Comparison of ENCODE assay signal across 17 cellular contexts in the genomic region with DNA sequence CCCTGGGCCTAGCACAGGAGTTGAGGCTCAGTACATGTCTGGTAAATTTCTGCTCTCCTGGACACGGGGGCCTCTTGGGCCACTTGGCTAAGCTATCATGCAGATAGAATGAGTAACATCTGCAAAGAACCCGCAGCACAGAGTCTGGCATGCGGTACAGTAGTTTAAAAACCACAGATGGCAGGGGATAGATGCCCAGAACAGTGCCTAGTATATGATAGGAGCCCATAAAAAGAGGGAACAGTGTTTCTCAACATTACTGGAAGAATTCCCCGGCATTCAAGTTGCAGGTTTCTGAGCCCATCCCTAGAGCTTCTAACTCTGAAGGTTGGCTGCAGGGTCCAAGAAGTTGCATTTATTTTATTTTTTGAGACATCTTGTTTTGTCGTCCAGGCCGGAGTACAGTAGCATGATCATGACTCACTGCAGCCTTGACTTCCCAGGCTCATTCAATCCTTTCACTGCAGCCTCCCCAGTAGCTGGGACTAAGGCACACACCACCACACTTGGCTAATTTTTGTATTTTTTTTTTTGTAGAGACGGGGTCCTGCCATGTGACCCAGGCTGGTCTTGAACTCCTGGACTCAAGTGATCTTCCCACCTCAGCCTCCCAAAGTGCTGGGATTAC. TPM values are rescaled to one million over a fixed set of nuclear protein-coding genes. Genes with fewer than 3 reads are reported as not detected.
DNase-seq lines count a peak whose midpoint lies in the region; ATAC-seq, FAIRE-seq and TF ChIP-seq lines count a peak whose summit lies in the region.
"Had no signal": no experiment of that assay in that cellular context is flagged by ENCODE, and none has a peak within 500 bp of the region (broad histone marks: within the 10 kb centered on the region; RNA-seq: fewer than 3 reads in every experiment).

No MANE protein-coding gene starts in this region.

- H3K4me3 ChIP-seq in MG63 (no peak overlapping the region), endothelial cell of umbilical vein (replicated peaks in 1 of 3; ENCODE audit: insufficient read depth in 1 of 3, low read depth in 1 of 3, low read length in 3 of 3) (no peak overlapping the region)
- H3K4me3 ChIP-seq: esophagus muscularis mucosa, mucosa of descending colon had no signal

- no peak for ATAC-seq in GM18517 (IDR thresholded peaks at IDR 0.05; ENCODE audit: unreplicated experiment)
- ATAC-seq: mucosa of descending colon; stimulated activated naive B cell treated with anti-CD40 and anti-IgM and Interleukin-4, amounts not matched to agents 10 μg/mL and 1 μg/mL and 100 μg/mL, for 72 hours had no signal

- BruUV-seq in endothelial cell of umbilical vein (replicated peaks; lab: Mats Ljungman, UMichigan): no TSS peak

- dilution Hi-C loops in endothelial cell of umbilical vein (cut with MboI; ENCODE audit: extremely low pct_ligation_motif_present, low sequenced_read_pairs): no loop called here

- no peak overlapping the region for H2AFZ ChIP-seq in endothelial cell of umbilical vein (ENCODE audit: low read depth, low read length)

- DNase-seq in DMS 273 (lab: John Stamatoyannopoulos, UW; ENCODE audit: unreplicated experiment): peak; percentile 65
- DNase-seq in MG63: peak; percentile 67
- DNase-seq in endothelial cell of umbilical vein (ENCODE audit: low read depth, low spot score): no peak
- DNase-seq in renal cortical epithelial cell (ENCODE audit: low read depth): peak; percentile 17
- DNase-seq in NCI-H2029 (lab: John Stamatoyannopoulos, UW): no peak
- no peak for DNase-seq in stimulated activated naive CD4-positive, alpha-beta T cell (lab: John Stamatoyannopoulos, UW)
- no peak for DNase-seq in GF-D8 (lab: John Stamatoyannopoulos, UW)
- DNase-seq: activated naive CD4-positive, alpha-beta T cell treated with anti-CD3 and anti-CD28 coated beads for 36 hours; mucosa of descending colon; NCI-H146; NCI-H69; stimulated activated CD4-positive, alpha-beta T cell treated with anti-CD3 and anti-CD28 coated beads, Interleukin-4, amount 100 ng/mL, for 24 hours; stimulated activated naive B cell treated with anti-CD40 and anti-IgM and Interleukin-4, amounts not matched to agents 10 μg/mL and 1 μg/mL and 100 μg/mL, for 72 hours had no signal

- no peak for TF ChIP-seq POLR2A in endothelial cell of umbilical vein (IDR thresholded peaks at IDR 0.05; ENCODE audit: low read depth, low read length)

- no peak for FAIRE-seq in endothelial cell of umbilical vein (lab: Jason Lieb, UNC)
- FAIRE-seq: islet of Langerhans had no signal

- H3K4me2 ChIP-seq in endothelial cell of umbilical vein (ENCODE audit: insufficient read depth, low read length): no peak overlapping the region

- H3K36me3 ChIP-seq in MG63: peaks cover 34% of the 10 kb centered on the region
- H3K36me3 ChIP-seq in endothelial cell of umbilical vein (ENCODE audit: control insufficient read depth in 2 of 2, extremely low read depth in 1 of 2, insufficient read depth in 2 of 2, low read length in 2 of 2): peaks cover 0 to 19% of the 10 kb centered on the region in 2 experiments

- intact Hi-C loops in endothelial cell of umbilical vein (cut with micrococcal nuclease): no loop called here

- peaks cover 10% of the 10 kb centered on the region for H3K4me1 ChIP-seq in endothelial cell of umbilical vein (ENCODE audit: control insufficient read depth, extremely low read depth, insufficient read depth, low read length)

- POLR2A ChIA-PET in endothelial cell of umbilical vein (lab: Charles Lee): no interaction called here

- no peaks in the 10 kb centered on the region for H4K20me1 ChIP-seq in endothelial cell of umbilical vein (replicated peaks; ENCODE audit: control insufficient read depth, extremely low read depth, insufficient read depth, low read length)

- no peaks in the 10 kb centered on the region for H3K9me3 ChIP-seq in MG63
- H3K9me3 ChIP-seq in endothelial cell of umbilical vein (replicated peaks; ENCODE audit: control insufficient read depth, insufficient read depth, low read length): no peaks in the 10 kb centered on the region
- H3K9me3 ChIP-seq: esophagus muscularis mucosa, mucosa of descending colon had no signal

- H3K79me2 ChIP-seq in endothelial cell of umbilical vein (ENCODE audit: control insufficient read depth, insufficient read depth, low read length): peaks cover 10% of the 10 kb centered on the region

- H3K27ac ChIP-seq in endothelial cell of umbilical vein (ENCODE audit: insufficient read depth, low read depth, low read length): no peak overlapping the region
- H3K27ac ChIP-seq: esophagus muscularis mucosa had no signal

- no peak overlapping the region for H3K9ac ChIP-seq in endothelial cell of umbilical vein (replicated peaks; ENCODE audit: extremely low read depth, insufficient read depth, low read length)

- H3K27me3 ChIP-seq in MG63: no peaks in the 10 kb centered on the region
- no peaks in the 10 kb centered on the region for H3K27me3 ChIP-seq in endothelial cell of umbilical vein (ENCODE audit: control insufficient read depth in 2 of 2, insufficient read depth in 2 of 2, low read length in 2 of 2)
- H3K27me3 ChIP-seq: esophagus muscularis mucosa had no signal

- H3K9me1 ChIP-seq in endothelial cell of umbilical vein (replicated peaks; ENCODE audit: control insufficient read depth, extremely low read depth, insufficient read depth, low read length): no peaks in the 10 kb centered on the region

- TF ChIP-seq CTCF in endothelial cell of umbilical vein (IDR thresholded peaks at IDR 0.05; ENCODE audit: extremely low read depth in 1 of 2, insufficient read depth in 1 of 2, low read depth in 1 of 2, low read length in 2 of 2): no peak

- CTCF ChIA-PET in endothelial cell of umbilical vein (lab: Charles Lee): interaction anchor here (2.5 kb wide), 1 partner anchor 9 kb away, joined by 24 read pairs; no protein-coding TSS in a partner anchor

RNA-seq across cellular contexts. Expression of a gene that starts 5.8 kb away (rescaled TPM):
- 64.9 and 78.6 TPM in 2 replicates for total RNA-seq in MG63 (2014; rRNA removed; shearing (Covaris generic); ENCODE audit: low replicate concordance)
- total RNA-seq in endothelial cell of umbilical vein (67.3 and 68.7 TPM in 2 replicates), renal cortical epithelial cell (69.1 and 114 TPM in 2 replicates)
- 161 and 179 TPM in 2 replicates for polyA plus RNA-seq in endothelial cell of umbilical vein
- polyA plus RNA-seq in endothelial cell of umbilical vein (2011; cell fraction: cytosol; rRNA removed): 106 and 114 TPM in 2 replicates
- 48.3 and 54.8 TPM in 2 replicates for polyA plus RNA-seq in endothelial cell of umbilical vein (2011; cell fraction: nucleus; rRNA removed)
- 89.7 and 115 TPM in 2 replicates for polyA plus RNA-seq in endothelial cell of umbilical vein (2012)
- 84.3 and 85.3 TPM in 2 replicates for polyA minus RNA-seq in endothelial cell of umbilical vein
- polyA minus RNA-seq in endothelial cell of umbilical vein (2011; cell fraction: cytosol; rRNA and poly(A)+ RNA removed): 61.1 TPM
- polyA minus RNA-seq in endothelial cell of umbilical vein (2011; cell fraction: nucleus; rRNA and poly(A)+ RNA removed): 14.1 and 17.2 TPM in 2 replicates

RNA-seq across cellular contexts. Expression of a gene that starts 37.0 kb away (rescaled TPM):
- 77.1 and 147 TPM in 2 replicates for total RNA-seq in MG63 (2014; rRNA removed; shearing (Covaris generic); ENCODE audit: low replicate concordance)
- total RNA-seq in endothelial cell of umbilical vein (116 and 118 TPM in 2 replicates), renal cortical epithelial cell (431 and 491 TPM in 2 replicates)
- polyA plus RNA-seq in endothelial cell of umbilical vein: 47.0 and 49.8 TPM in 2 replicates
- polyA plus RNA-seq in endothelial cell of umbilical vein (2011; cell fraction: cytosol; rRNA removed): 45.7 and 48.2 TPM in 2 replicates
- polyA plus RNA-seq in endothelial cell of umbilical vein (2011; cell fraction: nucleus; rRNA removed): 118 and 126 TPM in 2 replicates
- polyA plus RNA-seq in endothelial cell of umbilical vein (2012): 154 and 197 TPM in 2 replicates
- polyA minus RNA-seq in endothelial cell of umbilical vein: 123 and 214 TPM in 2 replicates
- 47.5 TPM for polyA minus RNA-seq in endothelial cell of umbilical vein (2011; cell fraction: cytosol; rRNA and poly(A)+ RNA removed)
- polyA minus RNA-seq in endothelial cell of umbilical vein (2011; cell fraction: nucleus; rRNA and poly(A)+ RNA removed): 42.1 and 68.7 TPM in 2 replicates

RNA-seq across cellular contexts. Expression of a gene that starts 41.3 kb away (rescaled TPM):
- total RNA-seq in MG63 (2014; rRNA removed; shearing (Covaris generic); ENCODE audit: low replicate concordance): 90.0 and 113 TPM in 2 replicates
- total RNA-seq in endothelial cell of umbilical vein (24.2 and 26.3 TPM in 2 replicates), renal cortical epithelial cell (17.7 and 19.6 TPM in 2 replicates)
- 13.0 and 15.9 TPM in 2 replicates for polyA plus RNA-seq in endothelial cell of umbilical vein
- polyA plus RNA-seq in endothelial cell of umbilical vein (2011; cell fraction: cytosol; rRNA removed): 16.6 and 17.6 TPM in 2 replicates
- polyA plus RNA-seq in endothelial cell of umbilical vein (2011; cell fraction: nucleus; rRNA removed): 18.8 and 20.0 TPM in 2 replicates
- polyA plus RNA-seq in endothelial cell of umbilical vein (2012): 18.5 and 20.4 TPM in 2 replicates
- 3.8 and 4.2 TPM in 2 replicates for polyA minus RNA-seq in endothelial cell of umbilical vein
- 16.0 TPM for polyA minus RNA-seq in endothelial cell of umbilical vein (2011; cell fraction: cytosol; rRNA and poly(A)+ RNA removed)
- polyA minus RNA-seq in endothelial cell of umbilical vein (2011; cell fraction: nucleus; rRNA and poly(A)+ RNA removed): 4.1 and 5.2 TPM in 2 replicates

RNA-seq across cellular contexts. Expression of a gene that starts 42.1 kb away (rescaled TPM):
- 18.0 and 28.5 TPM in 2 replicates for total RNA-seq in MG63 (2014; rRNA removed; shearing (Covaris generic); ENCODE audit: low replicate concordance)
- 2.4 and 2.5 TPM in 2 replicates for total RNA-seq in endothelial cell of umbilical vein
- polyA plus RNA-seq in endothelial cell of umbilical vein: 4.5 and 5.6 TPM in 2 replicates
- 2.4 and 3.0 TPM in 2 replicates for polyA plus RNA-seq in endothelial cell of umbilical vein (2011; cell fraction: cytosol; rRNA removed)
- 1.4 and 1.6 TPM in 2 replicates for polyA plus RNA-seq in endothelial cell of umbilical vein (2011; cell fraction: nucleus; rRNA removed)
- polyA plus RNA-seq in endothelial cell of umbilical vein (2012): 7.1 and 22.5 TPM in 2 replicates
- 2.2 and 3.4 TPM in 2 replicates for polyA minus RNA-seq in endothelial cell of umbilical vein
- polyA minus RNA-seq in endothelial cell of umbilical vein (2011; cell fraction: cytosol; rRNA and poly(A)+ RNA removed): 6.3 TPM
- 0.63 and 0.91 TPM in 2 replicates for polyA minus RNA-seq in endothelial cell of umbilical vein (2011; cell fraction: nucleus; rRNA and poly(A)+ RNA removed)
- total RNA-seq in renal cortical epithelial cell: 9.2 and 45.7 TPM in 2 replicates
- polyA plus RNA-seq: IgD-negative memory B cell had no signal

RNA-seq across cellular contexts. Expression of a gene that starts 43.0 kb away (rescaled TPM):
- 48.3 and 73.0 TPM in 2 replicates for total RNA-seq in MG63 (2014; rRNA removed; shearing (Covaris generic); ENCODE audit: low replicate concordance)
- total RNA-seq in endothelial cell of umbilical vein (0.88 and 1.2 TPM in 2 replicates), renal cortical epithelial cell (15.8 and 33.3 TPM in 2 replicates)
- polyA plus RNA-seq in endothelial cell of umbilical vein: 0.90 and 1.1 TPM in 2 replicates
- 0.71 and 0.83 TPM in 2 replicates for polyA plus RNA-seq in endothelial cell of umbilical vein (2011; cell fraction: cytosol; rRNA removed)
- polyA plus RNA-seq in endothelial cell of umbilical vein (2011; cell fraction: nucleus; rRNA removed): 0.43 and 0.45 TPM in 2 replicates
- polyA plus RNA-seq in endothelial cell of umbilical vein (2012): 3.1 and 7.9 TPM in 2 replicates
- not detected in 2 replicates for polyA minus RNA-seq in endothelial cell of umbilical vein
- polyA minus RNA-seq in endothelial cell of umbilical vein (2011; cell fraction: cytosol; rRNA and poly(A)+ RNA removed): 14.8 TPM
- not detected in 2 replicates for polyA minus RNA-seq in endothelial cell of umbilical vein (2011; cell fraction: nucleus; rRNA and poly(A)+ RNA removed)
- polyA plus RNA-seq: IgD-negative memory B cell had no signal

Comparison
In these comparisons a context has a peak if more than half of its experiments do, and no peak if none do; other contexts are left out.
1. DNase-seq: peak in DMS 273 (single experiment), MG63 (single experiment) and renal cortical epithelial cell (single experiment); none in endothelial cell of umbilical vein (single experiment), NCI-H2029 (single experiment), stimulated activated naive CD4-positive, alpha-beta T cell (0 of 6) and GF-D8 (single experiment).